ENCODE assay signal across 1 cellular context in the genomic region with DNA sequence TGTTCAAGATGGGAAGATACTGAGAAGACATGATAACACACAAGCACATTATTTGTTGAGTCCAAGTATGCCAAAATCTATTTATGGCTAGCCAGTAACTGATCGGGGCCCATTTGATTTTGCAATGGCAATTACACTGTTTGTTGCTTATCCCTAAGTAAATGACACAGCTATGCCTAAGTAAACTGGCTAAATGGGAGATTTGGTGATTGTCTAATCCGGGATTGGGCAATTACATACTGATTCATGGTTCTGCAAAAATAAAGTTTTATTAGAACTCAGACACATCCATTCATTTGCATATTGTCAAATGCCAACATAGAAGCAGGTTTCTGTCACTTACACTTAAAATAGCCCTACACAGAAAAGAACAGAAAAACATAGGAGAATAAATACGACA.
TF ChIP-seq lines count a peak whose summit lies in the region.

No MANE protein-coding gene starts in this region.

TF ChIP-seq in K562, 482 proteins besides CTCF, POLR2A, EP300 and RAD21 (continued from another document):
- TF ChIP-seq ZBTB40 (IDR thresholded peaks at IDR 0.05) (peak; percentile 79), ZBTB40 (CRISPR knock-in tag; IDR thresholded peaks at IDR 0.05) (no peak)
TF ChIP-seq in K562: peak in this region for 1.
